29 cellular contexts compared by ENCODE assay signal in genomic region chr2:74364533-74365505, GRCh38. TPM values are rescaled to one million over a fixed set of nuclear protein-coding genes. Genes with fewer than 3 reads are reported as not detected.
DNase-seq lines count a peak whose midpoint lies in the region; ATAC-seq, FAIRE-seq and TF ChIP-seq lines count a peak whose summit lies in the region.
"Had no signal": no experiment of that assay in that cellular context is flagged by ENCODE, and none has a peak within 500 bp of the region (broad histone marks: within the 10 kb centered on the region; RNA-seq: fewer than 3 reads in every experiment).

No MANE protein-coding gene starts in this region.

- in situ Hi-C loops in G401 (cut with HindIII; ENCODE audit: low sequenced_read_pairs): no loop called here

- H3K18ac ChIP-seq in neuronal stem cell (ENCODE audit: low read length): no peak overlapping the region

- H3K4me1 ChIP-seq in neuronal stem cell (ENCODE audit: control insufficient read depth in 2 of 2, insufficient read depth in 1 of 2, low read depth in 1 of 2, low read length in 2 of 2) (no peaks in the 10 kb centered on the region), small intestine (ENCODE audit: control insufficient read depth in 2 of 2, insufficient read depth in 1 of 2, low read depth in 1 of 2, low read length in 1 of 2) (no peaks in the 10 kb centered on the region)
- H3K4me1 ChIP-seq: ascending aorta; BLaER1 treated with 17β-estradiol and CSF1 and Interleukin-3, amounts not matched to agents 10 nM and 100 nM had no signal

- H3K27me3 ChIP-seq in bronchial epithelial cell (ENCODE audit: control insufficient read depth, insufficient read depth, low read length) (no peaks in the 10 kb centered on the region), neuronal stem cell (ENCODE audit: control insufficient read depth in 3 of 3, insufficient read depth in 3 of 3, low read depth in 1 of 3, low read length in 3 of 3) (no peaks in the 10 kb centered on the region), small intestine (ENCODE audit: control insufficient read depth in 2 of 2, insufficient read depth in 2 of 2, low read length in 2 of 2) (no peaks in the 10 kb centered on the region)
- H3K27me3 ChIP-seq: ascending aorta; BLaER1 treated with 17β-estradiol and CSF1 and Interleukin-3, amounts not matched to agents 10 nM and 100 nM had no signal

- intact Hi-C loops in left ventricle myocardium superior (cut with micrococcal nuclease): no loop called here

- no peak overlapping the region for H2AK5ac ChIP-seq in neuronal stem cell (ENCODE audit: low read depth, low read length)

- H2BK120ac ChIP-seq in neuronal stem cell (ENCODE audit: low read depth, low read length): no peak overlapping the region

- peak overlapping the region; percentile 49 for H2BK5ac ChIP-seq in neuronal stem cell (ENCODE audit: low read length)

- H3K23ac ChIP-seq in neuronal stem cell (ENCODE audit: low read depth, low read length, poor library complexity): no peak overlapping the region

- DNase-seq in G401 (ENCODE audit: low spot score) (peak; percentile 31), bronchial epithelial cell (ENCODE audit: low read depth) (no peak), left ventricle myocardium superior (no peak), neuronal stem cell (ENCODE audit: low spot score) (no peak), small intestine (no peak), NCI-H1436 (lab: John Stamatoyannopoulos, UW) (no peak), iPS-NIHi7 (ENCODE audit: extremely low spot score) (no peak)
- DNase-seq: activated CD4-positive, CD25-positive, alpha-beta regulatory T cell treated with anti-CD3 and anti-CD28 coated beads, Interleukin-2, amount 50 U/mL, for 72 hours; activated CD8-positive, alpha-beta T cell treated with anti-CD3 and anti-CD28 coated beads for 36 hours; activated naive CD8-positive, alpha-beta T cell treated with anti-CD3 and anti-CD28 coated beads for 36 hours; DMS79; GF-D8; H9; KBM-7; kidney glomerular epithelial cell; naive B cell; NCI-H2029 treated with DMSO at 0.1 percent for 48 hours; NCI-H345; stimulated activated CD4-positive, alpha-beta T cell treated with anti-CD3 and anti-CD28 coated beads, Interleukin-12 subunit alpha, Interleukin-12 subunit beta, amount 100 ng/mL, for 4 hours; stimulated activated CD4-positive, alpha-beta T cell treated with anti-CD3 and anti-CD28 coated beads, Interleukin-4, amount 100 ng/mL, for 24 hours had no signal

- H3K4ac ChIP-seq in neuronal stem cell (ENCODE audit: low read length): no peak overlapping the region

- no peak overlapping the region for H2BK12ac ChIP-seq in neuronal stem cell (ENCODE audit: low read length)

- H4K91ac ChIP-seq in neuronal stem cell (ENCODE audit: low read depth, low read length, poor library complexity): no peak overlapping the region

- no CpG with 5 or more reads among the region's 8 CpGs for WGBS in neuronal stem cell (ENCODE audit: extremely low coverage in 2 of 2, insufficient read length in 2 of 2, insufficient replicate concordance in 1 of 2), 2 donors
- WGBS in small intestine, 3 donors: 68 to 86% (median 81%) methylated on average over 8 of the region's 8 CpGs

- H4K8ac ChIP-seq in neuronal stem cell (ENCODE audit: low read depth, low read length): no peak overlapping the region

- peak; percentile 68 for FAIRE-seq in bronchial epithelial cell (lab: Jason Lieb, UNC)
- no peak for FAIRE-seq in small intestine (lab: Jason Lieb, UNC)
- FAIRE-seq: RCC 7860, TTC549, urothelium cell line had no signal

- H3K4me3 ChIP-seq in bronchial epithelial cell (ENCODE audit: low read depth, low read length): no peak overlapping the region
- no peak overlapping the region for H3K4me3 ChIP-seq in neuronal stem cell (ENCODE audit: low read length in 2 of 2)
- no peak overlapping the region for H3K4me3 ChIP-seq in small intestine (ENCODE audit: low read depth in 1 of 2, low read length in 2 of 2)
- H3K4me3 ChIP-seq: ascending aorta; BLaER1 treated with 17β-estradiol and CSF1 and Interleukin-3, amounts not matched to agents 10 nM and 100 nM; SK-N-MC; thoracic aorta had no signal

- no peak overlapping the region for H2BK15ac ChIP-seq in neuronal stem cell (ENCODE audit: low read length)

- no peak overlapping the region for H3K27ac ChIP-seq in neuronal stem cell (replicated peaks; ENCODE audit: low read length)
- H3K27ac ChIP-seq in small intestine (ENCODE audit: low read depth in 1 of 2, low read length in 1 of 2): no peak overlapping the region
- H3K27ac ChIP-seq: ascending aorta; BLaER1 treated with 17β-estradiol and CSF1 and Interleukin-3, amounts not matched to agents 10 nM and 100 nM; SK-N-MC; thoracic aorta had no signal

- no peak overlapping the region for H2AFZ ChIP-seq in neuronal stem cell (ENCODE audit: low read length)

- ATAC-seq in left ventricle myocardium superior (peak; percentile 75), GM19452 (IDR thresholded peaks at IDR 0.05; ENCODE audit: unreplicated experiment) (no peak)
- ATAC-seq: activated CD8-positive, alpha-beta T cell treated with anti-CD3 and anti-CD28 coated beads for 36 hours; stimulated activated memory B cell treated with anti-CD40 and anti-IgM and Interleukin-4, amounts not matched to agents 10 μg/mL and 1 μg/mL and 100 μg/mL, for 72 hours had no signal

- H3K9ac ChIP-seq in neuronal stem cell (ENCODE audit: low read depth, low read length, poor library complexity): no peak overlapping the region
- H3K9ac ChIP-seq: BLaER1 treated with 17β-estradiol and CSF1 and Interleukin-3, amounts not matched to agents 10 nM and 100 nM had no signal

- H3K79me1 ChIP-seq in neuronal stem cell (ENCODE audit: low read depth, low read length): no peaks in the 10 kb centered on the region

- H3K36me3 ChIP-seq in bronchial epithelial cell (ENCODE audit: control insufficient read depth, insufficient read depth, low read length) (peaks cover 43% of the 10 kb centered on the region), neuronal stem cell (replicated peaks in 1 of 2; ENCODE audit: control insufficient read depth in 2 of 2, insufficient read depth in 2 of 2, low read length in 2 of 2) (peaks cover 90 to 100% of the 10 kb centered on the region in 2 donors), small intestine (ENCODE audit: control insufficient read depth in 2 of 2, insufficient read depth in 2 of 2, low read length in 2 of 2) (peaks cover 21 to 66% of the 10 kb centered on the region in 2 donors)

- H3K14ac ChIP-seq in neuronal stem cell (ENCODE audit: low read length): no peak overlapping the region

- no peak for TF ChIP-seq CTCF in bronchial epithelial cell (IDR thresholded peaks at IDR 0.05; ENCODE audit: insufficient read depth, low read length, severe bottlenecking)

- H3K9me3 ChIP-seq in neuronal stem cell (replicated peaks in 1 of 2; ENCODE audit: control insufficient read depth in 2 of 2, insufficient read depth in 1 of 2, low read depth in 1 of 2, low read length in 2 of 2) (peaks cover 0 to 2% of the 10 kb centered on the region in 2 donors), small intestine (ENCODE audit: control insufficient read depth, low read depth) (no peaks in the 10 kb centered on the region)
- H3K9me3 ChIP-seq: ascending aorta; BLaER1 treated with 17β-estradiol and CSF1 and Interleukin-3, amounts not matched to agents 10 nM and 100 nM; thoracic aorta had no signal

- H3K4me2 ChIP-seq in neuronal stem cell (ENCODE audit: insufficient read depth, low read length, poor library complexity, severe bottlenecking): no peak overlapping the region
- H3K4me2 ChIP-seq: BLaER1 treated with 17β-estradiol and CSF1 and Interleukin-3, amounts not matched to agents 10 nM and 100 nM had no signal

RNA-seq across cellular contexts. Expression of gene DCTN1, which starts 15.3 kb away (rescaled TPM):
- total RNA-seq in G401 (2014; rRNA removed; shearing (Covaris generic)): 124 and 145 TPM in 2 replicates
- total RNA-seq in bronchial epithelial cell: 65.8 and 79.8 TPM in 2 replicates
- 177 TPM for total RNA-seq in left ventricle myocardium superior
- polyA plus RNA-seq in neuronal stem cell (2013, experiment 1 of 2): 127 TPM
- 131 TPM for polyA plus RNA-seq in neuronal stem cell (2013, experiment 2 of 2)
- 10 to 100 TPM; 72.7 to 92.8 (median 80.2) TPM for polyA plus RNA-seq in small intestine

RNA-seq across cellular contexts. Expression of gene SLC4A5, which starts 21.6 kb away (rescaled TPM):
- total RNA-seq in G401 (2014; rRNA removed; shearing (Covaris generic)): not detected in 2 replicates
- total RNA-seq in bronchial epithelial cell (under 0.01 and 0.90 TPM in 2 replicates), left ventricle myocardium superior (2.2 TPM)
- polyA plus RNA-seq in neuronal stem cell (2013, experiment 1 of 2): 1.2 TPM
- 1.1 TPM for polyA plus RNA-seq in neuronal stem cell (2013, experiment 2 of 2)
- polyA plus RNA-seq in small intestine: 1 to 10 TPM in 1 of 3 donors, under 1 TPM in 1, not detected in 1; 0.43 to 2.0 TPM

RNA-seq across cellular contexts. Expression of gene C2orf81, which starts 56.6 kb away (rescaled TPM):
- 0.95 and 2.8 TPM in 2 replicates for total RNA-seq in G401 (2014; rRNA removed; shearing (Covaris generic))
- total RNA-seq in bronchial epithelial cell (0.26 TPM in 2 replicates), left ventricle myocardium superior (0.79 TPM)
- 9.5 TPM for polyA plus RNA-seq in neuronal stem cell (2013, experiment 1 of 2)
- 9.0 TPM for polyA plus RNA-seq in neuronal stem cell (2013, experiment 2 of 2)
- 1 to 10 TPM in 1 of 3 donors, under 1 TPM in 2; 0.22 to 1.4 (median 0.81) TPM for polyA plus RNA-seq in small intestine

RNA-seq across cellular contexts. Expression of gene WDR54, which starts 56.7 kb away (rescaled TPM):
- 88.5 and 104 TPM in 2 replicates for total RNA-seq in G401 (2014; rRNA removed; shearing (Covaris generic))
- 26.9 and 31.6 TPM in 2 replicates for total RNA-seq in bronchial epithelial cell
- total RNA-seq in left ventricle myocardium superior: 4.4 TPM
- polyA plus RNA-seq in neuronal stem cell (2013, experiment 1 of 2): 53.6 TPM
- polyA plus RNA-seq in neuronal stem cell (2013, experiment 2 of 2): 50.0 TPM
- 1 to 10 TPM; 1.6 to 8.9 (median 3.5) TPM for polyA plus RNA-seq in small intestine
